Comparison of ENCODE assay signal across 1 cellular context in genomic region chr13:45859682-45860081, GRCh38.
TF ChIP-seq lines count a peak whose summit lies in the region.

No MANE protein-coding gene starts in this region.

TF ChIP-seq in WTC11, 78 proteins besides CTCF, POLR2A, EP300 and RAD21 (continued from another document):
- TF ChIP-seq ATF6 (CRISPR knock-in tag; IDR thresholded peaks at IDR 0.05) (no peak), OVOL2 (CRISPR knock-in tag; IDR thresholded peaks at IDR 0.05; ENCODE audit: borderline replicate concordance) (no peak), TCF7 (CRISPR knock-in tag; IDR thresholded peaks at IDR 0.05; ENCODE audit: low read depth) (no peak), ZBTB21 (CRISPR knock-in tag; IDR thresholded peaks at IDR 0.05; ENCODE audit: borderline replicate concordance) (no peak)
